In the genomic region with DNA sequence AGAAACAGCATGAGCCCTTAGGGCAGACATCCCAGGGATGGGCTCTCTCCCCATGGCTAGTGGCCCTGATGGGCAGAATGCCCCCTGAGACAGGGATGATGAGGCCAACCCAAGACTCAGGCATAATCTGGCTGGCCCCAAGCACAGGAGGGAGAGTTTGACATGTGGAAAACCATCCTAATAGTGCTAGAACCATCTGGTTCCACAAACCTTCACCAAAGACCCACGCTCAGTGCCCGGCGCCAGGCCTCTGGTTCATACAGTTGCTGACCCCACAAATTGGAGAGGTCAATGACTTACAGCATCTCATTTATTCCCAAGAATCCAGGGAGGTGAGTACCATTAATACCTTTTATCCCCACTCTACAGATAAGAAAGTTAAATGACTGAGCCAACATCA, we compare ENCODE assay signal across 18 cellular contexts.
A peak's percentile ranks its signal among the peaks of the same experiment; 100 is the strongest.
DNase-seq lines count a peak whose midpoint lies in the region; ATAC-seq and TF ChIP-seq lines count a peak whose summit lies in the region.
"Had no signal": no experiment of that assay in that cellular context is flagged by ENCODE, and none has a peak within 500 bp of the region (broad histone marks: within the 10 kb centered on the region; RNA-seq: fewer than 3 reads in every experiment).

No MANE protein-coding gene starts in this region.

- TF ChIP-seq CTCF in left ventricle myocardium inferior (IDR thresholded peaks at IDR 0.05; ENCODE audit: borderline replicate concordance) (no peak), lower lobe of right lung (IDR thresholded peaks at IDR 0.05) (no peak), stomach (IDR thresholded peaks at IDR 0.05) (no peak)

- DNase-seq in left ventricle myocardium inferior (no peak), left ventricle myocardium superior (no peak), lower lobe of right lung (no peak), stomach (no peak), aorta (peak; percentile 38 to 71), NCI-H1105 (lab: John Stamatoyannopoulos, UW) (no peak)
- DNase-seq: activated CD4-positive, alpha-beta T cell treated with anti-CD3 and anti-CD28 coated beads for 48 hours; C1 segment of cervical spinal cord; effector memory CD8-positive, alpha-beta T cell; head of caudate nucleus; naive thymus-derived CD4-positive, alpha-beta T cell; NCI-H2171 treated with DMSO at 0.1 percent for 48 hours; SHP77 treated with DMSO at 0.1 percent for 48 hours; stimulated activated CD4-positive, alpha-beta T cell treated with anti-CD3 and anti-CD28 coated beads, Interleukin-12 subunit alpha, Interleukin-12 subunit beta, amount 100 ng/mL, for 4 hours had no signal

- H3K4me3 ChIP-seq in left ventricle myocardium inferior (no peak overlapping the region), lower lobe of right lung (no peak overlapping the region), stomach (no peak overlapping the region), aorta (ENCODE audit: low read length in 2 of 2) (no peak overlapping the region)
- H3K4me3 ChIP-seq: A549 had no signal

- no peaks in the 10 kb centered on the region for H3K9me3 ChIP-seq in left ventricle myocardium inferior (replicated peaks)
- H3K9me3 ChIP-seq in lower lobe of right lung, result no peaks in the 10 kb centered on the region
- no peaks in the 10 kb centered on the region for H3K9me3 ChIP-seq in stomach
- H3K9me3 ChIP-seq in aorta (ENCODE audit: control insufficient read depth, low read length), result no peaks in the 10 kb centered on the region

- intact Hi-C loops in left ventricle myocardium inferior (cut with micrococcal nuclease), result no loop called here
- intact Hi-C loops in left ventricle myocardium superior (cut with micrococcal nuclease), result no loop called here
- intact Hi-C loops in lower lobe of right lung (cut with DNase I), result no loop called here
- intact Hi-C loops in stomach (cut with DNase I; ENCODE audit: low total_unique reads), result no loop called here
- intact Hi-C loops in aorta (cut with DNase I), result no loop called here

- no peaks in the 10 kb centered on the region for H3K27me3 ChIP-seq in left ventricle myocardium inferior (ENCODE audit: low read depth)
- no peaks in the 10 kb centered on the region for H3K27me3 ChIP-seq in lower lobe of right lung (ENCODE audit: low read depth)
- H3K27me3 ChIP-seq in stomach, result no peaks in the 10 kb centered on the region
- no peaks in the 10 kb centered on the region for H3K27me3 ChIP-seq in aorta (ENCODE audit: control insufficient read depth in 1 of 2, insufficient read depth in 2 of 2, low read length in 1 of 2)

- TF ChIP-seq POLR2A in stomach (IDR thresholded peaks at IDR 0.05), result no peak

- H3K36me3 ChIP-seq in left ventricle myocardium inferior (peaks cover 14% of the 10 kb centered on the region), lower lobe of right lung (peaks cover 29% of the 10 kb centered on the region), stomach (peaks cover 0 to 12% (median 7%) of the 10 kb centered on the region in 4 donors), aorta (ENCODE audit: control insufficient read depth in 1 of 2, insufficient read depth in 2 of 2, low read length in 1 of 2) (no peaks in the 10 kb centered on the region)

- H3K4me1 ChIP-seq in left ventricle myocardium inferior, result peaks cover 100% of the 10 kb centered on the region
- peaks cover 98% of the 10 kb centered on the region for H3K4me1 ChIP-seq in lower lobe of right lung
- peaks cover 77 to 100% (median 91%) of the 10 kb centered on the region in 4 donors for H3K4me1 ChIP-seq in stomach
- H3K4me1 ChIP-seq in aorta (ENCODE audit: control insufficient read depth in 1 of 2, insufficient read depth in 2 of 2, low read length in 2 of 2), result peaks cover 6 to 24% of the 10 kb centered on the region in 2 donors

- ATAC-seq in left ventricle myocardium superior (no peak), lower lobe of right lung (no peak), aorta (ENCODE audit: low FRiP score) (no peak), HG02970 (IDR thresholded peaks at IDR 0.05; ENCODE audit: low FRiP score, unreplicated experiment) (no peak), HG02884 (IDR thresholded peaks at IDR 0.05; ENCODE audit: unreplicated experiment) (no peak)
- ATAC-seq: A549; effector memory CD8-positive, alpha-beta T cell; naive thymus-derived CD4-positive, alpha-beta T cell had no signal

- H3K27ac ChIP-seq in left ventricle myocardium inferior (replicated peaks) (peak overlapping the region; percentile 95), lower lobe of right lung (peak overlapping the region; percentile 78), stomach (peak overlapping the region in 4 of 5 donors; percentile 88 to 92 (median 92)), aorta (ENCODE audit: low read depth in 1 of 2, low read length in 2 of 2) (peak overlapping the region; percentile 48 to 51)
- H3K27ac ChIP-seq: parathyroid adenoma had no signal

- TF ChIP-seq EP300 in stomach (IDR thresholded peaks at IDR 0.05), result no peak

- WGBS in stomach, 5 donors, result 86 to 98% (median 90%) methylated on average over 1 to 3 of the region's 3 CpGs
- WGBS in aorta, 2 donors, result 93% methylated on average over 3 of the region's 3 CpGs

Comparison
In these comparisons a context has a peak if more than half of its experiments do, and no peak if none do; other contexts are left out.
1. DNase-seq: peak in aorta (2 of 2); none in left ventricle myocardium inferior (single experiment), left ventricle myocardium superior (single experiment), lower lobe of right lung (single experiment), stomach (single experiment) and NCI-H1105 (single experiment).
2. Peak in every context shown above with its lines, with median percentiles within 50 percentile points of each other: H3K27ac ChIP-seq.